17 cellular contexts compared by ENCODE assay signal in the genomic region with DNA sequence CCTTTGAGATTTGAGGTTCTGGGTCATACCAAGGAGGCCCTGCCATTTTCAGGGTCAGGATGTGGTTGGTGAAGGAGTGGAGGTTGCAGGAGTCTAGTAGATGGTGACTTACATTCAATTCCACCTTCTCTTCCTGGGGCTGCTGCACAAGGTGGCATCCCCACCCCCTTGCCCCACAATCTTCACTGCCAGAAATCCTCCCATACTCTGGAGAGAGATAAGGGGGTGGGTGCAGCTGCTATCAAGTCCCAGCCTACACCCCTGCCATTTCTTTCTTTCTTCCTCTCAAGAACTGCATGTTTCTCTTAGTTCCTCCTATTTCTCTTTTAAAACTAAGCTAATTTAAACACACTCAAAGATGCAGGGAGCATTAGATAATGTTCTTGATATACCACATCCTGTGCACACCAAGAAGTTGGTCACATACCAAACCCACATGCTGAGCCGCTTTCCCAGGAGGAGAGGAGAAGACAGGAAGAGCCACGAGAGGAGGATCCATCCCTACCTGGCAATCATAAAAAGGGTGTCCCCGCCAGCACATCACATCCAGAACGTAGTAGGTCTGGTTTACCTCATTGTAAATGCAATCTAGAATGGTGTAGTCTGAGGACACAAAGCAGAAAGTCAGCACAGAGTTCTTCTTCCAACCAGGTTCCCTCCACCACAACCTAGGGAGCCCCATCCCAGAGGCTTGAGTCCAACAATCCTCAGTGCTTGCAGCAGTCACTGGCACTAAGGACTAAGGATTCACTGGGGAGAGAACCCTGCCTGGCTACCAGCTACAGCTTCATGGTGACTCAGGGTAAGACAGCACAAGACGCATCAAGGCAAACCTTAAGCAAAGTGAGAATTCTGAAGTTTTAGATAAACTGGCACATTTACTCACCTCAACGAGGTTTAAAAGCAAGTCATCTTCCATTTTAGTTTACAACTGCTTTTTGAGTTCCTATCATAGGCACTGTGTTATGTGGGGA. TPM values are rescaled to one million over a fixed set of nuclear protein-coding genes. Genes with fewer than 3 reads are reported as not detected.
DNase-seq lines count a peak whose midpoint lies in the region; ATAC-seq, FAIRE-seq and TF ChIP-seq lines count a peak whose summit lies in the region.
"Had no signal": no experiment of that assay in that cellular context is flagged by ENCODE, and none has a peak within 500 bp of the region (broad histone marks: within the 10 kb centered on the region; RNA-seq: fewer than 3 reads in every experiment).

No MANE protein-coding gene starts in this region.

- no peaks in the 10 kb centered on the region for H3K9me3 Mint-ChIP-seq in T-helper 1 cell treated with Interleukin-12 subunit alpha and Interleukin-12 subunit beta and Interleukin-4 antibody, amounts not matched to agents 30 μg/mL and 1 μg/mL, for 36 hours
- H3K9me3 Mint-ChIP-seq in stimulated activated effector memory CD8-positive, alpha-beta T cell treated with anti-CD3 and anti-CD28 coated beads, Interleukin-12 subunit alpha, Interleukin-12 subunit beta, amount 100 ng/mL, for 72 hours, result no peaks in the 10 kb centered on the region

- H3K79me2 ChIP-seq in K562 (ENCODE audit: control insufficient read depth, insufficient read depth, low read length), result no peaks in the 10 kb centered on the region

- H3K4me1 Mint-ChIP-seq in T-helper 1 cell treated with Interleukin-12 subunit alpha and Interleukin-12 subunit beta and Interleukin-4 antibody, amounts not matched to agents 30 μg/mL and 1 μg/mL, for 36 hours (ENCODE audit: low read depth), result peaks cover 38% of the 10 kb centered on the region
- peaks cover 45% of the 10 kb centered on the region for H3K4me1 Mint-ChIP-seq in stimulated activated effector memory CD8-positive, alpha-beta T cell treated with anti-CD3 and anti-CD28 coated beads, Interleukin-12 subunit alpha, Interleukin-12 subunit beta, amount 100 ng/mL, for 72 hours

- ATAC-seq in activated CD4-positive, CD25-positive, alpha-beta regulatory T cell treated with anti-CD3 and anti-CD28 coated beads, Interleukin-2, amount 50 U/mL, for 24 hours, result peak; percentile 61 to 75
- ATAC-seq in K562 (peak; percentile 63), GM18498 (IDR thresholded peaks at IDR 0.05; ENCODE audit: unreplicated experiment) (no peak)
- ATAC-seq in stimulated activated effector memory CD8-positive, alpha-beta T cell treated with anti-CD3 and anti-CD28 coated beads, Interleukin-12 subunit alpha, Interleukin-12 subunit beta, amount 100 ng/mL, for 72 hours, result peak; percentile 89
- ATAC-seq: foreskin keratinocyte had no signal

- H4K20me1 ChIP-seq in K562 (replicated peaks; ENCODE audit: control insufficient read depth, insufficient read depth, low read length), result no peaks in the 10 kb centered on the region

- no peak overlapping the region; the same call in 1 of the 2 replicates for H3K4me2 ChIP-seq in K562 (ENCODE audit: insufficient read depth, low read length)

- peaks cover 5 to 17% of the 10 kb centered on the region in 2 experiments; a peak in 3 of 5 replicates for H3K4me1 ChIP-seq in K562 (replicated peaks in 1 of 2; ENCODE audit: control insufficient read depth in 2 of 2, insufficient read depth in 2 of 2, low read length in 2 of 2)
- H3K4me1 ChIP-seq: foreskin keratinocyte, SJSA1, thyroid gland had no signal

- no peak for TF ChIP-seq CTCF in K562 (IDR thresholded peaks at IDR 0.05 in 2 of 3, conservative IDR thresholded peaks at IDR 0.05 in 1 of 3; ENCODE audit: insufficient read depth in 2 of 3, low read depth in 1 of 3, low read length in 3 of 3)

- no peaks in the 10 kb centered on the region for H3K9me1 ChIP-seq in K562 (ENCODE audit: control insufficient read depth, insufficient read depth, low read length)

- no peaks in the 10 kb centered on the region for H3K27me3 Mint-ChIP-seq in T-helper 1 cell treated with Interleukin-12 subunit alpha and Interleukin-12 subunit beta and Interleukin-4 antibody, amounts not matched to agents 30 μg/mL and 1 μg/mL, for 36 hours (ENCODE audit: low read depth)
- H3K27me3 Mint-ChIP-seq: progenitor cell of endocrine pancreas had no signal

- no peak for TF ChIP-seq POLR2A in K562 (conservative IDR thresholded peaks at IDR 0.05)

- FAIRE-seq in K562 (lab: Jason Lieb, UNC), result peak; percentile 55
- FAIRE-seq: G401.6 had no signal

- peak overlapping the region in 1 of 2 experiments; percentile 15; a peak in 1 of 4 replicates for H3K9ac ChIP-seq in K562 (ENCODE audit: insufficient read depth in 1 of 2, low read depth in 2 of 2, low read length in 2 of 2)

- no peak overlapping the region for H3K4me3 ChIP-seq in K562
- H3K4me3 ChIP-seq: SJSA1, thyroid gland had no signal

- peak overlapping the region; percentile 2; the same call in 1 of the 3 replicates for H3K27ac ChIP-seq in K562 (ENCODE audit: extremely low read depth, low read depth, low read length)
- H3K27ac ChIP-seq: 22Rv1, foreskin keratinocyte, SJSA1, thyroid gland had no signal

- H3K4me3 Mint-ChIP-seq in T-helper 1 cell treated with Interleukin-12 subunit alpha and Interleukin-12 subunit beta and Interleukin-4 antibody, amounts not matched to agents 30 μg/mL and 1 μg/mL, for 36 hours, result peak overlapping the region; percentile 66
- H3K4me3 Mint-ChIP-seq in stimulated activated effector memory CD8-positive, alpha-beta T cell treated with anti-CD3 and anti-CD28 coated beads, Interleukin-12 subunit alpha, Interleukin-12 subunit beta, amount 100 ng/mL, for 72 hours, result peak overlapping the region; percentile 56

- POLR2A ChIA-PET in K562 (lab: Yijun Ruan, JAX), result interaction anchor here (0.8 to 1.0 kb wide), 2 partner anchors 9 to 10 kb away, joined by 3 to 5 read pairs; no protein-coding TSS in a partner anchor

- intact Hi-C loops in K562 (cut with micrococcal nuclease), result no loop called here

- no TSS peak for BruUV-seq in K562 (replicated peaks; lab: Mats Ljungman, UMichigan)

- no peak for DNase-seq in activated CD4-positive, CD25-positive, alpha-beta regulatory T cell treated with anti-CD3 and anti-CD28 coated beads, Interleukin-2, amount 50 U/mL, for 72 hours
- peak; percentile 43 to 65 (median 56) for DNase-seq in K562 (ENCODE audit: extremely low read depth in 1 of 4, low spot score in 3 of 4)
- DNase-seq in stimulated activated effector memory CD8-positive, alpha-beta T cell treated with anti-CD3 and anti-CD28 coated beads, Interleukin-12 subunit alpha, Interleukin-12 subunit beta, amount 100 ng/mL, for 72 hours (ENCODE audit: low spot score in 2 of 2), result no peak
- no peak for DNase-seq in 8988T
- no peak for DNase-seq in epidermal melanocyte (ENCODE audit: insufficient read length, low spot score)
- DNase-seq: activated CD8-positive, alpha-beta memory T cell treated with anti-CD3 and anti-CD28 coated beads for 24 hours; cerebellar nuclear complex; foreskin keratinocyte; NCI-H510A; thyroid gland had no signal

- CTCF ChIA-PET in K562 (lab: Yijun Ruan, JAX; ENCODE audit: low intra/inter-chr PET ratio), result no interaction called here

- H3K27me3 ChIP-seq in K562 (ENCODE audit: control insufficient read depth in 2 of 2, insufficient read depth in 2 of 2, low read length in 2 of 2), result no peaks in the 10 kb centered on the region
- H3K27me3 ChIP-seq: foreskin keratinocyte, SJSA1, thyroid gland had no signal

- no peak overlapping the region for H2AFZ ChIP-seq in K562 (ENCODE audit: low read depth, low read length)

- peaks cover 49% of the 10 kb centered on the region for H3K36me3 Mint-ChIP-seq in T-helper 1 cell treated with Interleukin-12 subunit alpha and Interleukin-12 subunit beta and Interleukin-4 antibody, amounts not matched to agents 30 μg/mL and 1 μg/mL, for 36 hours (ENCODE audit: low read depth)
- peaks cover 85% of the 10 kb centered on the region for H3K36me3 Mint-ChIP-seq in stimulated activated effector memory CD8-positive, alpha-beta T cell treated with anti-CD3 and anti-CD28 coated beads, Interleukin-12 subunit alpha, Interleukin-12 subunit beta, amount 100 ng/mL, for 72 hours

- peaks cover 66% of the 10 kb centered on the region for H3K36me3 ChIP-seq in K562 (ENCODE audit: control insufficient read depth, insufficient read depth, low read length)

- TF ChIP-seq RAD21 in K562 (CRISPR knock-in tag; conservative IDR thresholded peaks at IDR 0.05 in 1 of 2, IDR thresholded peaks at IDR 0.05 in 1 of 2), result no peak

- H3K27ac Mint-ChIP-seq in T-helper 1 cell treated with Interleukin-12 subunit alpha and Interleukin-12 subunit beta and Interleukin-4 antibody, amounts not matched to agents 30 μg/mL and 1 μg/mL, for 36 hours, result peak overlapping the region; percentile 94
- H3K27ac Mint-ChIP-seq in stimulated activated effector memory CD8-positive, alpha-beta T cell treated with anti-CD3 and anti-CD28 coated beads, Interleukin-12 subunit alpha, Interleukin-12 subunit beta, amount 100 ng/mL, for 72 hours, result peak overlapping the region; percentile 93
- H3K27ac Mint-ChIP-seq: progenitor cell of endocrine pancreas had no signal

- no peak; the same call in 1 of the 2 replicates for TF ChIP-seq EP300 in K562 (IDR thresholded peaks at IDR 0.05; ENCODE audit: low read length)

- WGBS in K562 (ENCODE audit: insufficient coverage, low coverage, missing lambda C conversion rate), result 40% methylated on average over 6 of the region's 6 CpGs

- no peaks in the 10 kb centered on the region for H3K9me3 ChIP-seq in K562 (replicated peaks; ENCODE audit: control insufficient read depth, insufficient read depth, low read depth, low read length)
- H3K9me3 ChIP-seq: SJSA1, thyroid gland had no signal

- in situ Hi-C loops in K562 (cut with MboI), result no loop called here

RNA-seq across cellular contexts. Expression of a gene that starts 18.5 kb away (rescaled TPM):
- 34.5 and 36.5 TPM in 2 replicates for total RNA-seq in K562 (2011; cell fraction: chromatin; rRNA removed; ENCODE audit: low replicate concordance)
- 19.9 and 23.8 TPM in 2 replicates for total RNA-seq in K562 (2011; cell fraction: nucleolus; rRNA removed)
- 23.1 and 26.6 TPM in 2 replicates for total RNA-seq in K562 (2011; cell fraction: nucleoplasm; rRNA removed)
- total RNA-seq in K562 (2014; rRNA removed), result 32.2 and 33.0 TPM in 2 replicates
- total RNA-seq in K562 (2014; rRNA removed; fragmentation: Illumina TruSeq; extraction: Trizol), result 39.5 and 41.6 TPM in 2 replicates
- 36.9 and 40.0 TPM in 2 replicates for total RNA-seq in K562 (2015; rRNA removed; fragmentation: Illumina TruSeq; extraction: Trizol)
- 36.6 and 38.3 TPM in 2 replicates for total RNA-seq in K562 (2021)
- 29.7 and 38.4 TPM in 2 replicates for polyA plus RNA-seq in K562 (2011; rRNA removed)
- polyA plus RNA-seq in K562 (2011; cell fraction: cytosol; rRNA removed), result 17.4 and 23.6 TPM in 2 replicates
- 17.4 and 19.5 TPM in 2 replicates for polyA plus RNA-seq in K562 (2011; cell fraction: nucleus; rRNA removed)
- 29.0 and 35.1 TPM in 2 replicates for polyA plus RNA-seq in K562 (2012)
- polyA plus RNA-seq in K562 (2014; fragmentation: Illumina TruSeq; extraction: Trizol), result 40.9 and 45.0 TPM in 2 replicates
- 10 to 100 TPM; 69.3 to 78.3 TPM for polyA plus RNA-seq in K562 (2014; fragmentation: Nextera tagmentation; extraction: Ambion mirVana)
- polyA plus RNA-seq in K562 (2014; rRNA removed), result 38.0 and 42.5 TPM in 2 replicates
- polyA minus RNA-seq in K562 (2011; rRNA and poly(A)+ RNA removed), result 35.1 and 36.0 TPM in 2 replicates
- polyA minus RNA-seq in K562 (2011; cell fraction: cytosol; rRNA and poly(A)+ RNA removed), result 16.3 and 20.6 TPM in 2 replicates
- 10.6 and 18.4 TPM in 2 replicates for polyA minus RNA-seq in K562 (2011; cell fraction: nucleus; rRNA and poly(A)+ RNA removed)

RNA-seq across cellular contexts. Expression of a gene that starts 27.9 kb away (rescaled TPM):
- total RNA-seq in K562 (2011; cell fraction: chromatin; rRNA removed; ENCODE audit: low replicate concordance), result 24.8 and 25.7 TPM in 2 replicates
- total RNA-seq in K562 (2011; cell fraction: nucleolus; rRNA removed), result 11.2 and 13.5 TPM in 2 replicates
- 19.7 and 25.1 TPM in 2 replicates for total RNA-seq in K562 (2011; cell fraction: nucleoplasm; rRNA removed)
- 7.4 and 14.4 TPM in 2 replicates for total RNA-seq in K562 (2014; rRNA removed)
- 14.2 and 16.6 TPM in 2 replicates for total RNA-seq in K562 (2014; rRNA removed; fragmentation: Illumina TruSeq; extraction: Trizol)
- 15.4 and 16.5 TPM in 2 replicates for total RNA-seq in K562 (2015; rRNA removed; fragmentation: Illumina TruSeq; extraction: Trizol)
- 17.1 and 20.4 TPM in 2 replicates for total RNA-seq in K562 (2021)
- polyA plus RNA-seq in K562 (2011; rRNA removed), result 22.3 and 24.0 TPM in 2 replicates
- 31.5 and 33.8 TPM in 2 replicates for polyA plus RNA-seq in K562 (2011; cell fraction: cytosol; rRNA removed)
- 11.1 and 14.2 TPM in 2 replicates for polyA plus RNA-seq in K562 (2011; cell fraction: nucleus; rRNA removed)
- polyA plus RNA-seq in K562 (2012), result 15.8 and 27.6 TPM in 2 replicates
- 17.7 and 19.7 TPM in 2 replicates for polyA plus RNA-seq in K562 (2014; fragmentation: Illumina TruSeq; extraction: Trizol)
- 1 to 10 TPM; 5.0 to 6.3 TPM for polyA plus RNA-seq in K562 (2014; fragmentation: Nextera tagmentation; extraction: Ambion mirVana)
- polyA plus RNA-seq in K562 (2014; rRNA removed), result 11.3 and 12.4 TPM in 2 replicates
- polyA minus RNA-seq in K562 (2011; rRNA and poly(A)+ RNA removed), result 35.0 and 36.0 TPM in 2 replicates
- 12.7 and 14.1 TPM in 2 replicates for polyA minus RNA-seq in K562 (2011; cell fraction: cytosol; rRNA and poly(A)+ RNA removed)
- 3.4 and 8.6 TPM in 2 replicates for polyA minus RNA-seq in K562 (2011; cell fraction: nucleus; rRNA and poly(A)+ RNA removed)

RNA-seq across cellular contexts. Expression of a gene that starts 33.0 kb away (rescaled TPM):
- 30.2 and 42.6 TPM in 2 replicates for total RNA-seq in K562 (2011; cell fraction: chromatin; rRNA removed; ENCODE audit: low replicate concordance)
- total RNA-seq in K562 (2011; cell fraction: nucleolus; rRNA removed), result 67.6 and 76.2 TPM in 2 replicates
- total RNA-seq in K562 (2011; cell fraction: nucleoplasm; rRNA removed), result 56.2 and 65.3 TPM in 2 replicates
- total RNA-seq in K562 (2014; rRNA removed), result 140 and 159 TPM in 2 replicates
- total RNA-seq in K562 (2014; rRNA removed; fragmentation: Illumina TruSeq; extraction: Trizol), result 74.4 and 74.6 TPM in 2 replicates
- total RNA-seq in K562 (2015; rRNA removed; fragmentation: Illumina TruSeq; extraction: Trizol), result 87.6 and 93.6 TPM in 2 replicates
- 113 and 124 TPM in 2 replicates for total RNA-seq in K562 (2021)
- 58.5 and 68.3 TPM in 2 replicates for polyA plus RNA-seq in K562 (2011; rRNA removed)
- polyA plus RNA-seq in K562 (2011; cell fraction: cytosol; rRNA removed), result 92.2 and 249 TPM in 2 replicates
- polyA plus RNA-seq in K562 (2011; cell fraction: nucleus; rRNA removed), result 55.6 and 61.8 TPM in 2 replicates
- polyA plus RNA-seq in K562 (2012), result 84.1 and 118 TPM in 2 replicates
- 44.5 and 47.1 TPM in 2 replicates for polyA plus RNA-seq in K562 (2014; fragmentation: Illumina TruSeq; extraction: Trizol)
- 10 to 100 TPM; 14.5 to 15.5 TPM for polyA plus RNA-seq in K562 (2014; fragmentation: Nextera tagmentation; extraction: Ambion mirVana)
- 160 and 161 TPM in 2 replicates for polyA plus RNA-seq in K562 (2014; rRNA removed)
- 15.4 and 19.4 TPM in 2 replicates for polyA minus RNA-seq in K562 (2011; rRNA and poly(A)+ RNA removed)
- 32.6 and 34.2 TPM in 2 replicates for polyA minus RNA-seq in K562 (2011; cell fraction: cytosol; rRNA and poly(A)+ RNA removed)
- polyA minus RNA-seq in K562 (2011; cell fraction: nucleus; rRNA and poly(A)+ RNA removed), result 26.5 and 42.5 TPM in 2 replicates

RNA-seq across cellular contexts. Expression of a gene that starts 40.7 kb away (rescaled TPM):
- total RNA-seq in K562 (2011; cell fraction: chromatin; rRNA removed; ENCODE audit: low replicate concordance), result 12.7 and 30.2 TPM in 2 replicates
- 20.0 and 22.7 TPM in 2 replicates for total RNA-seq in K562 (2011; cell fraction: nucleolus; rRNA removed)
- 17.2 and 19.9 TPM in 2 replicates for total RNA-seq in K562 (2011; cell fraction: nucleoplasm; rRNA removed)
- total RNA-seq in K562 (2014; rRNA removed), result 10.0 and 13.0 TPM in 2 replicates
- total RNA-seq in K562 (2014; rRNA removed; fragmentation: Illumina TruSeq; extraction: Trizol), result 4.3 and 4.7 TPM in 2 replicates
- 8.3 and 8.8 TPM in 2 replicates for total RNA-seq in K562 (2015; rRNA removed; fragmentation: Illumina TruSeq; extraction: Trizol)
- total RNA-seq in K562 (2021), result 14.1 and 14.8 TPM in 2 replicates
- polyA plus RNA-seq in K562 (2011; rRNA removed), result 7.9 and 8.2 TPM in 2 replicates
- polyA plus RNA-seq in K562 (2011; cell fraction: cytosol; rRNA removed), result 9.2 and 11.6 TPM in 2 replicates
- polyA plus RNA-seq in K562 (2011; cell fraction: nucleus; rRNA removed), result 16.8 and 25.3 TPM in 2 replicates
- polyA plus RNA-seq in K562 (2012), result 11.0 and 16.8 TPM in 2 replicates
- polyA plus RNA-seq in K562 (2014; fragmentation: Illumina TruSeq; extraction: Trizol), result 10.1 TPM in 2 replicates
- 1 to 10 TPM; 1.4 to 1.8 TPM for polyA plus RNA-seq in K562 (2014; fragmentation: Nextera tagmentation; extraction: Ambion mirVana)
- 7.5 and 8.3 TPM in 2 replicates for polyA plus RNA-seq in K562 (2014; rRNA removed)
- polyA minus RNA-seq in K562 (2011; rRNA and poly(A)+ RNA removed), result 10.9 and 12.8 TPM in 2 replicates
- 11.5 and 12.8 TPM in 2 replicates for polyA minus RNA-seq in K562 (2011; cell fraction: cytosol; rRNA and poly(A)+ RNA removed)
- polyA minus RNA-seq in K562 (2011; cell fraction: nucleus; rRNA and poly(A)+ RNA removed), result 10.5 and 12.7 TPM in 2 replicates

Comparison
In these comparisons a context has a peak if more than half of its experiments do, and no peak if none do; other contexts are left out.
1. DNase-seq: peak in K562 (4 of 4); none in activated CD4-positive, CD25-positive, alpha-beta regulatory T cell treated with anti-CD3 and anti-CD28 coated beads, Interleukin-2, amount 50 U/mL, for 72 hours (single experiment), stimulated activated effector memory CD8-positive, alpha-beta T cell treated with anti-CD3 and anti-CD28 coated beads, Interleukin-12 subunit alpha, Interleukin-12 subunit beta, amount 100 ng/mL, for 72 hours (0 of 2), 8988T (single experiment) and epidermal melanocyte (single experiment).